ENCODE assay signal across 14 cellular contexts in the genomic region with DNA sequence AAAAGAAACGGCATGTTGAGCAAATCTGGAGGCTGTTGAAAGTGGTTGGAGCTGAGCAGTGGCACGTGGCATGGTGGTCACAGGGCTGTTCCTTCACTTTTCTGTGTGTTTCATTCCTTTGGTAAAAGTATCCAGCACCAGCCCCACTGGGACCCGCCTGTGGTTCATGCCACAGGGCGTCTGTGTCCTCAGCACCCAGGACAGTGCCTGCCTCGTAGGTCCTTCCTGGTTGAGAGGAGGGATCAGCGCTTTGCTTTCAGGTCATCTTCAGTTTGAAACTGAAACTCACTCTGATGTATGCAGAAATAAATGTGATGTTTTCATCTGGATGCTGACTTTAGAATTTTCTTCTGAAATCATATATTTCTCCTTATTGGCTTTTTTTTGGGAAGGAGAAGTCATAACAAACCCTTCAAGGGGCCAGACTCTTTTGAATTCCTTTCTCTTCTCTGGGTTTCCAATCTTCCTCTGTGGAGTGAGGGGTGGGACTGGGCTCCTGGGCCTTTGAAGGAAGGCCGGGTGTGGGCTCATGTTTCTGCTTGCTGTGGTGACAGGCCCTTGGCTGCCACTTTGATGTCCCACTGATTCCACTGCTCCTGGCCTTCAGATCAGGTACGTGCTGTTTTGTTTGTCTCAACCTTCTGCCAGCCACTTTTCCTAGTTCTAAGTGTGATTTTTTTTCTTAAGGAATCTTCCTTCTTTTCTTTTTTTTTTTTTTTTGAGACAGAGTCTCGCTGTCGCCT. TPM values are rescaled to one million over a fixed set of nuclear protein-coding genes. Genes with fewer than 3 reads are reported as not detected.
DNase-seq lines count a peak whose midpoint lies in the region; TF ChIP-seq lines count a peak whose summit lies in the region.
"Had no signal": no experiment of that assay in that cellular context is flagged by ENCODE, and none has a peak within 500 bp of the region (broad histone marks: within the 10 kb centered on the region; RNA-seq: fewer than 3 reads in every experiment).

No MANE protein-coding gene starts in this region.

- H2AFZ ChIP-seq in OCI-LY1 (ENCODE audit: low read length): no peak overlapping the region
- H2AFZ ChIP-seq in neural progenitor cell (replicated peaks): no peak overlapping the region

- H3F3A ChIP-seq in OCI-LY1 (ENCODE audit: insufficient read depth, low read length) (no peaks in the 10 kb centered on the region), neural progenitor cell (ENCODE audit: low read depth) (no peaks in the 10 kb centered on the region)

- H3K36me3 Mint-ChIP-seq in neural progenitor cell: peaks cover 1% of the 10 kb centered on the region

- H3K27me3 ChIP-seq in OCI-LY1 (ENCODE audit: insufficient read depth, low read length): no peaks in the 10 kb centered on the region
- no peaks in the 10 kb centered on the region for H3K27me3 ChIP-seq in effector memory CD4-positive, alpha-beta T cell (replicated peaks; ENCODE audit: control insufficient read depth, insufficient read depth, low read length, poor library complexity, severe bottlenecking)
- H3K27me3 ChIP-seq in neural progenitor cell: no peaks in the 10 kb centered on the region

- peaks cover 44% of the 10 kb centered on the region for H3K36me3 ChIP-seq in OCI-LY1 (ENCODE audit: insufficient read depth, low read length)
- H3K36me3 ChIP-seq in effector memory CD4-positive, alpha-beta T cell (ENCODE audit: control insufficient read depth, insufficient read depth, low read length): no peaks in the 10 kb centered on the region
- no peaks in the 10 kb centered on the region for H3K36me3 ChIP-seq in neural progenitor cell

- H3K4me3 ChIP-seq in OCI-LY1 (ENCODE audit: low read depth, low read length, poor library complexity, severe bottlenecking) (no peak overlapping the region), neural progenitor cell (no peak overlapping the region)
- H3K4me3 ChIP-seq in effector memory CD4-positive, alpha-beta T cell (ENCODE audit: insufficient read depth, low read depth, low read length, poor library complexity, severe bottlenecking): no peak overlapping the region

- TF ChIP-seq CTCF in OCI-LY1 (IDR thresholded peaks at IDR 0.05; ENCODE audit: low read length): no peak
- no peak for TF ChIP-seq CTCF in neural progenitor cell (IDR thresholded peaks at IDR 0.05)

- H3K9ac ChIP-seq in OCI-LY1 (ENCODE audit: low read length) (no peak overlapping the region), neural progenitor cell (no peak overlapping the region)

- H4K20me1 ChIP-seq in OCI-LY1 (ENCODE audit: insufficient read depth, low read length): no peaks in the 10 kb centered on the region
- peaks cover 9% of the 10 kb centered on the region for H4K20me1 ChIP-seq in neural progenitor cell (ENCODE audit: low read depth)

- H3K27ac ChIP-seq in OCI-LY1 (ENCODE audit: low read depth, low read length, poor library complexity, severe bottlenecking): peak overlapping the region; percentile 32
- peak overlapping the region; percentile 33 for H3K27ac ChIP-seq in effector memory CD4-positive, alpha-beta T cell (ENCODE audit: insufficient read depth, low read length, poor library complexity, severe bottlenecking)
- no peak overlapping the region for H3K27ac ChIP-seq in neural progenitor cell
- H3K27ac ChIP-seq: C4-2B had no signal

- no peaks in the 10 kb centered on the region for H3K9me2 ChIP-seq in OCI-LY1 (ENCODE audit: low read depth, low read length)

- peaks cover 4% of the 10 kb centered on the region for H3K27me3 Mint-ChIP-seq in neural progenitor cell (ENCODE audit: insufficient read depth, low read depth)

- H3K4me1 ChIP-seq in OCI-LY1 (ENCODE audit: insufficient read depth, low read length, severe bottlenecking): peaks cover 33% of the 10 kb centered on the region
- peaks cover 38% of the 10 kb centered on the region for H3K4me1 ChIP-seq in effector memory CD4-positive, alpha-beta T cell (ENCODE audit: control insufficient read depth, insufficient read depth, low read length, poor library complexity, severe bottlenecking)
- no peaks in the 10 kb centered on the region for H3K4me1 ChIP-seq in neural progenitor cell

- H3K4me3 Mint-ChIP-seq in neural progenitor cell: no peak overlapping the region
- H3K4me3 Mint-ChIP-seq: nephron had no signal

- no peaks in the 10 kb centered on the region for H3K9me3 Mint-ChIP-seq in neural progenitor cell

- H3K79me2 ChIP-seq in OCI-LY1 (ENCODE audit: insufficient read depth, low read length) (peaks cover 52% of the 10 kb centered on the region), neural progenitor cell (ENCODE audit: low read depth) (peaks cover 36% of the 10 kb centered on the region)

- DNase-seq in stimulated activated CD4-positive, alpha-beta T cell treated with anti-CD3 and anti-CD28 coated beads, Interleukin-4, amount 100 ng/mL, for 24 hours: peak; percentile 23
- no peak for DNase-seq in stimulated activated CD4-positive, alpha-beta T cell treated with anti-CD3 and anti-CD28 coated beads, Interleukin-4, amount 100 ng/mL, for 1 hour
- DNase-seq in effector memory CD4-positive, alpha-beta T cell: no peak
- no peak for DNase-seq in DMS79 treated with DMSO at 0.1 percent for 48 hours (lab: John Stamatoyannopoulos, UW)
- no peak for DNase-seq in NCI-H2171 treated with DMSO at 0.1 percent for 48 hours (lab: John Stamatoyannopoulos, UW)
- no peak for DNase-seq in superior temporal gyrus (ENCODE audit: extremely low spot score)
- DNase-seq in neural progenitor cell (ENCODE audit: low spot score): no peak
- DNase-seq: NCI-H1048; NCI-H82; stimulated activated CD4-positive, alpha-beta T cell treated with anti-CD3 and anti-CD28 coated beads, Interleukin-12 subunit alpha, Interleukin-12 subunit beta, amount 100 ng/mL, for 4 hours; SW 1271 had no signal

- H3K27ac Mint-ChIP-seq in neural progenitor cell: no peak overlapping the region
- H3K27ac Mint-ChIP-seq: nephron had no signal

- H3K9me3 ChIP-seq in OCI-LY1 (ENCODE audit: low read length) (0 out of 2 replicates have a peak, but pooled peaks cover 2% of the 10 kb centered on the region), neural progenitor cell (ENCODE audit: low read depth) (no peaks in the 10 kb centered on the region)
- H3K9me3 ChIP-seq in effector memory CD4-positive, alpha-beta T cell (ENCODE audit: control insufficient read depth, low read length): no peaks in the 10 kb centered on the region

- H3K4me2 ChIP-seq in OCI-LY1 (ENCODE audit: low read length) (no peak overlapping the region; the same call in 1 of the 2 replicates), neural progenitor cell (no peak overlapping the region)

- H3K4me1 Mint-ChIP-seq in neural progenitor cell: no peaks in the 10 kb centered on the region
- H3K4me1 Mint-ChIP-seq: nephron had no signal

RNA-seq across cellular contexts. Expression of a gene that starts 26.1 kb away (rescaled TPM):
- 9.8 and 10.6 TPM in 2 replicates for total RNA-seq in neural progenitor cell (ENCODE audit: low replicate concordance)

RNA-seq across cellular contexts. Expression of a gene that starts 50.5 kb away (rescaled TPM):
- total RNA-seq in neural progenitor cell (ENCODE audit: low replicate concordance): 53.6 and 80.6 TPM in 2 replicates
